ENCODE assay signal across 27 cellular contexts in genomic region chr19:4871711-4872110, GRCh38. TPM values are rescaled to one million over a fixed set of nuclear protein-coding genes. Genes with fewer than 3 reads are reported as not detected.
"Had no signal": no experiment of that assay in that cellular context is flagged by ENCODE, and none has a peak within 500 bp of the region (broad histone marks: within the 10 kb centered on the region; RNA-seq: fewer than 3 reads in every experiment).

No MANE protein-coding gene starts in this region.

- H3K9ac ChIP-seq: KMS-11 had no signal

- H3K9me3 ChIP-seq: ascending aorta, body of pancreas, MG63, Peyer's patch had no signal

- H3K36me3 ChIP-seq: ascending aorta, Peyer's patch had no signal

- ATAC-seq: activated CD8-positive, alpha-beta memory T cell treated with anti-CD3 and anti-CD28 coated beads, Interleukin-2, amount 10 ng/mL, durations not matched to agents 7 days and 5 days; activated naive CD8-positive, alpha-beta T cell treated with anti-CD3 and anti-CD28 coated beads, Interleukin-2, amount 50 U/mL, for 24 hours; body of pancreas; T-cell had no signal

- H3K27ac ChIP-seq: ascending aorta, body of pancreas, KMS-11, Peyer's patch had no signal

- H3K4me2 ChIP-seq: KMS-11 had no signal

- FAIRE-seq: TTC549 had no signal

- DNase-seq: activated B cell treated with CpG ODN at 0.5 μM for 24 hours; activated CD4-positive, alpha-beta T cell treated with anti-CD3 and anti-CD28 coated beads for 1 hour; activated CD4-positive, alpha-beta T cell treated with anti-CD3 and anti-CD28 coated beads, Interleukin-2, amount 10 ng/mL, durations not matched to agents 24 days and 14 days; activated CD4-positive, alpha-beta T cell treated with anti-CD3 and anti-CD28 coated beads, Interleukin-2, amount 50 U/mL, for 48 hours; activated CD8-positive, alpha-beta memory T cell treated with anti-CD3 and anti-CD28 coated beads, Interleukin-2, amount 10 ng/mL, durations not matched to agents 7 days and 5 days; activated effector memory CD4-positive, alpha-beta T cell treated with Interleukin-2 at 50 U/mL for 16 hours; activated naive CD4-positive, alpha-beta T cell; activated naive CD8-positive, alpha-beta T cell treated with anti-CD3 and anti-CD28 coated beads, Interleukin-2, amount 50 U/mL, for 24 hours; activated T-cell treated with anti-CD3 and anti-CD28 coated beads, Interleukin-2, amount 50 U/mL, for 24 hours; amniotic stem cell; MG63; NCI-H1105; NCI-H1436; NCI-H1694 treated with DMSO at 0.1 percent for 48 hours; NCI-H2029 treated with DMSO at 0.1 percent for 48 hours; NCI-H510A treated with DMSO at 0.1 percent for 48 hours; NCI-H69; Peyer's patch; SHP77 treated with DMSO at 0.1 percent for 48 hours; T-cell; T-helper 2 cell; T1000 had no signal

- H3K4me3 ChIP-seq: ascending aorta, body of pancreas, MG63, Peyer's patch had no signal

- H3K27me3 ChIP-seq: ascending aorta, body of pancreas, MG63, Peyer's patch had no signal

RNA-seq across cellular contexts. Expression of gene ARRDC5, which starts 31.0 kb away (rescaled TPM):
- total RNA-seq: body of pancreas, SK-MEL-5 had no signal
